Comparison of ENCODE assay signal across 16 cellular contexts in genomic region chr6:168734523-168734922, GRCh38.
"Had no signal": no experiment of that assay in that cellular context is flagged by ENCODE, and none has a peak within 500 bp of the region (broad histone marks: within the 10 kb centered on the region; RNA-seq: fewer than 3 reads in every experiment).

No MANE protein-coding gene starts in this region.

- H3K4me1 ChIP-seq: left ventricle myocardium inferior, right lobe of liver, tibial nerve had no signal

- H3K27me3 ChIP-seq: right lobe of liver, tibial nerve had no signal

- H3K4me3 ChIP-seq: left ventricle myocardium inferior, right lobe of liver, skin epidermis, tibial nerve had no signal

- DNase-seq: activated CD4-positive, alpha-beta T cell treated with anti-CD3 and anti-CD28 coated beads, Interleukin-2, amount 10 ng/mL, durations not matched to agents 7 days and 5 days; activated CD8-positive, alpha-beta T cell treated with anti-CD3 and anti-CD28 coated beads, Interleukin-2, amount 10 ng/mL, durations not matched to agents 7 days and 5 days; activated gamma-delta T cell treated with Interleukin-2 at 50 U/mL for 16 hours; anterior cingulate cortex; dermis blood vessel endothelial cell; effector CD8-positive, alpha-beta T cell; hypothalamus; left ventricle myocardium inferior; naive thymus-derived CD4-positive, alpha-beta T cell; occipital lobe; right lobe of liver; stimulated activated CD4-positive, alpha-beta T cell treated with anti-CD3 and anti-CD28 coated beads, Interleukin-1b, Interleukin-23, amount 100 ng/mL, for 48 hours; stimulated activated naive CD8-positive, alpha-beta T cell treated with anti-CD3 and anti-CD28 coated beads, Interleukin-15, amount 100 ng/mL, for 72 hours had no signal

- H3K27ac ChIP-seq: left ventricle myocardium inferior, right lobe of liver, skin epidermis, tibial nerve, VCaP had no signal

- H3K36me3 ChIP-seq: left ventricle myocardium inferior, right lobe of liver, tibial nerve had no signal

- H3K9me3 ChIP-seq: right lobe of liver had no signal
